20 cellular contexts compared by ENCODE assay signal in genomic region chr7:132475037-132475668, GRCh38.
DNase-seq lines count a peak whose midpoint lies in the region; ATAC-seq and TF ChIP-seq lines count a peak whose summit lies in the region.
"Had no signal": no experiment of that assay in that cellular context is flagged by ENCODE, and none has a peak within 500 bp of the region (broad histone marks: within the 10 kb centered on the region; RNA-seq: fewer than 3 reads in every experiment).

No MANE protein-coding gene starts in this region.

- H3K79me2 ChIP-seq in H9 (ENCODE audit: insufficient read depth, low read length) (no peaks in the 10 kb centered on the region), SK-N-SH (ENCODE audit: insufficient read depth) (no peaks in the 10 kb centered on the region)

- H3K36me3 Mint-ChIP-seq in H9 (ENCODE audit: insufficient read depth in 1 of 3, low read depth in 3 of 3), result no peaks in the 10 kb centered on the region
- H3K36me3 Mint-ChIP-seq in activated T-cell treated with anti-CD3 and anti-CD28 coated beads, Interleukin-2, amount 50 U/mL, for 24 hours (ENCODE audit: low read depth), result no peaks in the 10 kb centered on the region
- H3K36me3 Mint-ChIP-seq: CD8-positive, alpha-beta T cell had no signal

- H2BK15ac ChIP-seq in H9 (ENCODE audit: low read depth, low read length), result no peak overlapping the region

- H3K9me3 Mint-ChIP-seq in H9, result no peaks in the 10 kb centered on the region
- no peaks in the 10 kb centered on the region for H3K9me3 Mint-ChIP-seq in activated T-cell treated with anti-CD3 and anti-CD28 coated beads, Interleukin-2, amount 50 U/mL, for 24 hours

- H3F3A ChIP-seq in SK-N-SH (replicated peaks; ENCODE audit: insufficient read depth), result no peaks in the 10 kb centered on the region

- DNase-seq in H9 (no peak), SK-N-SH (no peak), SHP77 treated with DMSO at 0.1 percent for 48 hours (lab: John Stamatoyannopoulos, UW) (no peak)
- DNase-seq in activated T-cell treated with anti-CD3 and anti-CD28 coated beads, Interleukin-2, amount 50 U/mL, for 24 hours, result no peak
- DNase-seq: DND-41; GF-D8; GM23248; Kasumi-1; NCI-H1105 treated with DMSO at 0.1 percent for 48 hours; NCI-H187; NCI-H510A treated with DMSO at 0.1 percent for 48 hours; NK-92 treated with Interleukin-12 subunit alpha and Interleukin-12 subunit beta, amount 100 ng/mL, for 24 hours; OCI-M1; RPMI8226; SJCRH30 had no signal

- H3K4me1 ChIP-seq in H9 (ENCODE audit: insufficient read depth, low read length), result peaks cover 6% of the 10 kb centered on the region; the same call in 1 of the 2 replicates
- peaks cover 14 to 62% of the 10 kb centered on the region in 2 experiments; a peak in 3 of 4 replicates for H3K4me1 ChIP-seq in SK-N-SH (ENCODE audit: control insufficient read depth in 1 of 2, insufficient read depth in 2 of 2, low read depth in 1 of 2, low read length in 1 of 2)
- peaks cover 13% of the 10 kb centered on the region for H3K4me1 ChIP-seq in iPS-15b (ENCODE audit: control insufficient read depth, insufficient read depth, low read length)
- peaks cover 13% of the 10 kb centered on the region for H3K4me1 ChIP-seq in neuron (ENCODE audit: insufficient read depth, low read length)

- no peak for TF ChIP-seq CTCF in H9 (conservative IDR thresholded peaks at IDR 0.05)
- no peak for TF ChIP-seq CTCF in SK-N-SH (IDR thresholded peaks at IDR 0.05)

- H3K27me3 Mint-ChIP-seq in H9 (ENCODE audit: low read depth), result peaks cover 22% of the 10 kb centered on the region
- H3K27me3 Mint-ChIP-seq in activated T-cell treated with anti-CD3 and anti-CD28 coated beads, Interleukin-2, amount 50 U/mL, for 24 hours, result peaks cover 2% of the 10 kb centered on the region

- no peak for TF ChIP-seq EP300 in SK-N-SH (IDR thresholded peaks at IDR 0.05; ENCODE audit: borderline replicate concordance in 1 of 2, low read depth in 1 of 2, low read length in 1 of 2)

- no peak for ATAC-seq in GM18907 (IDR thresholded peaks at IDR 0.05; ENCODE audit: unreplicated experiment)

- H2AFZ ChIP-seq in H9 (ENCODE audit: low read length), result no peak overlapping the region
- H2AFZ ChIP-seq in SK-N-SH (ENCODE audit: low read depth), result no peak overlapping the region
- peak overlapping the region; percentile 33 for H2AFZ ChIP-seq in neuron (ENCODE audit: low read depth, low read length)
- H2AFZ ChIP-seq: GM23248 had no signal

- POLR2A ChIA-PET in SK-N-SH (lab: Yijun Ruan, JAX), result no interaction called here

- H3K27ac ChIP-seq in H9 (ENCODE audit: insufficient read length, low read depth, low read length), result no peak overlapping the region
- H3K27ac ChIP-seq in SK-N-SH (ENCODE audit: low read depth in 2 of 2, low read length in 1 of 2), result peak overlapping the region; percentile 4 to 95; a peak in 3 of 4 replicates
- H3K27ac ChIP-seq: GM23248, SJCRH30 had no signal

- H3K23ac ChIP-seq in H9 (ENCODE audit: insufficient read length, low read depth, low read length), result no peak overlapping the region

- no peaks in the 10 kb centered on the region for H3K23me2 ChIP-seq in H9 (ENCODE audit: insufficient read length, low read depth, low read length, poor library complexity, severe bottlenecking)

- no peak overlapping the region for H2BK20ac ChIP-seq in H9 (ENCODE audit: low read depth, low read length, poor library complexity, severe bottlenecking)

- no peak overlapping the region for H3K4ac ChIP-seq in H9 (ENCODE audit: low read depth, low read length)

- WGBS in H9 (ENCODE audit: extremely low coverage, insufficient read length, low lambda C conversion rate), result no CpG with 5 or more reads among the region's 8 CpGs
- WGBS in SK-N-SH (ENCODE audit: low lambda C conversion rate), result 31% methylated on average over 8 of the region's 8 CpGs

- H3K4me3 Mint-ChIP-seq in H9, result peak overlapping the region; percentile 37 to 56
- H3K4me3 Mint-ChIP-seq in activated T-cell treated with anti-CD3 and anti-CD28 coated beads, Interleukin-2, amount 50 U/mL, for 24 hours, result no peak overlapping the region
- H3K4me3 Mint-ChIP-seq: B cell; CD8-positive, alpha-beta T cell had no signal

- H3K79me1 ChIP-seq in H9 (ENCODE audit: insufficient read depth, low read depth, low read length, poor library complexity, severe bottlenecking), result no peaks in the 10 kb centered on the region

- no peaks in the 10 kb centered on the region for H3K9me2 ChIP-seq in SK-N-SH

- no peak overlapping the region for H2BK120ac ChIP-seq in H9 (ENCODE audit: low read depth, low read length, poor library complexity, severe bottlenecking)

- H4K8ac ChIP-seq in H9 (replicated peaks; ENCODE audit: insufficient read length, low read depth, low read length), result no peak overlapping the region

- peaks cover 19 to 33% of the 10 kb centered on the region in 2 experiments for H3K4me1 Mint-ChIP-seq in H9
- peaks cover 16% of the 10 kb centered on the region for H3K4me1 Mint-ChIP-seq in activated T-cell treated with anti-CD3 and anti-CD28 coated beads, Interleukin-2, amount 50 U/mL, for 24 hours (ENCODE audit: low read depth)
- H3K4me1 Mint-ChIP-seq: B cell had no signal

- H3K9ac ChIP-seq in H9 (ENCODE audit: extremely low read depth, insufficient read length, low read length) (no peak overlapping the region), SK-N-SH (no peak overlapping the region), iPS-15b (ENCODE audit: low read depth, low read length) (no peak overlapping the region)
- H3K9ac ChIP-seq: GM23248 had no signal

- peak overlapping the region in 2 of 3 experiments; percentile 18 to 55; a peak in 1 of 7 replicates for H3K27ac Mint-ChIP-seq in H9
- H3K27ac Mint-ChIP-seq in activated T-cell treated with anti-CD3 and anti-CD28 coated beads, Interleukin-2, amount 50 U/mL, for 24 hours, result no peak overlapping the region
- H3K27ac Mint-ChIP-seq: B cell; CD8-positive, alpha-beta T cell had no signal

- H4K5ac ChIP-seq in H9 (ENCODE audit: insufficient read length, low read depth, low read length), result no peak overlapping the region

- peak overlapping the region; percentile 56 for H3K4me2 ChIP-seq in H9 (ENCODE audit: insufficient read depth, insufficient read length, low read length)
- H3K4me2 ChIP-seq in SK-N-SH, result 0 out of 2 replicates have a peak overlapping the region, but pooled peaks have one; percentile 12

- no peak overlapping the region for H3K14ac ChIP-seq in H9 (ENCODE audit: insufficient read depth, low read length)

- CTCF ChIA-PET in SK-N-SH (lab: Yijun Ruan, JAX), result interaction anchor here (0.6 to 3.5 kb wide), 14 partner anchors 8 to 157 kb away, joined by 3 to 26 read pairs (median 5); partner anchors contain the start of gene PLXNA4

- H3K9me3 ChIP-seq in H9 (ENCODE audit: control insufficient read depth, low read depth, low read length), result no peaks in the 10 kb centered on the region
- H3K9me3 ChIP-seq in SK-N-SH, result no peaks in the 10 kb centered on the region
- H3K9me3 ChIP-seq in iPS-15b (ENCODE audit: control insufficient read depth, insufficient read depth, low read length), result no peaks in the 10 kb centered on the region
- no peaks in the 10 kb centered on the region for H3K9me3 ChIP-seq in neuron (ENCODE audit: low read length)
- H3K9me3 ChIP-seq: SJCRH30 had no signal

- no peak overlapping the region for H2BK12ac ChIP-seq in H9 (ENCODE audit: insufficient read length, low read depth, low read length)

- no peak overlapping the region for H3K56ac ChIP-seq in H9 (ENCODE audit: insufficient read length, low read depth, low read length)

- H3K4me3 ChIP-seq in SK-N-SH (ENCODE audit: low read depth in 2 of 2, low read length in 1 of 2) (peak overlapping the region in 1 of 2 experiments; percentile 1; a peak in 1 of 4 replicates), iPS-15b (ENCODE audit: low read depth, low read length) (peak overlapping the region; percentile 39), neuron (ENCODE audit: low read length) (no peak overlapping the region)
- H3K4me3 ChIP-seq: GM23248, SJCRH30 had no signal

- no peak overlapping the region for H3T11ph ChIP-seq in H9 (ENCODE audit: low read length)

- no peak overlapping the region for H3K18ac ChIP-seq in H9 (ENCODE audit: insufficient read length, low read depth, low read length)

- TF ChIP-seq RAD21 in SK-N-SH (IDR thresholded peaks at IDR 0.05; ENCODE audit: low read length), result no peak

- H3K36me3 ChIP-seq in SK-N-SH (replicated peaks in 1 of 2; ENCODE audit: control insufficient read depth in 1 of 2, insufficient read depth in 2 of 2, low read length in 1 of 2), result no peaks in the 10 kb centered on the region
- no peaks in the 10 kb centered on the region for H3K36me3 ChIP-seq in iPS-15b (ENCODE audit: control insufficient read depth, insufficient read depth, low read length)
- H3K36me3 ChIP-seq in neuron (ENCODE audit: insufficient read depth, low read length), result no peaks in the 10 kb centered on the region
- H3K36me3 ChIP-seq: SJCRH30 had no signal

- H4K20me1 ChIP-seq in H9 (ENCODE audit: control insufficient read depth, insufficient read depth, insufficient read length) (no peaks in the 10 kb centered on the region), SK-N-SH (ENCODE audit: insufficient read depth) (no peaks in the 10 kb centered on the region)

- no peak overlapping the region for H4K91ac ChIP-seq in H9 (ENCODE audit: insufficient read length, low read depth, low read length)

- H2AK5ac ChIP-seq in H9 (ENCODE audit: insufficient read length, low read length), result no peak overlapping the region

- no peak overlapping the region for H2BK5ac ChIP-seq in H9 (ENCODE audit: insufficient read length, low read length)

- no peaks in the 10 kb centered on the region for H3K27me3 ChIP-seq in H9 (ENCODE audit: insufficient read depth, low read length)
- peaks cover 3% of the 10 kb centered on the region; the same call in 1 of the 2 replicates for H3K27me3 ChIP-seq in SK-N-SH (ENCODE audit: insufficient read depth)
- H3K27me3 ChIP-seq in iPS-15b (ENCODE audit: control insufficient read depth, insufficient read depth, low read length), result no peaks in the 10 kb centered on the region
- H3K27me3 ChIP-seq in neuron (ENCODE audit: insufficient read depth, low read length), result peaks cover 4% of the 10 kb centered on the region
- H3K27me3 ChIP-seq: SJCRH30 had no signal

TF ChIP-seq in SK-N-SH, 30 proteins besides CTCF, POLR2A, EP300 and RAD21:
- TF ChIP-seq FOXM1 (IDR thresholded peaks at IDR 0.05; ENCODE audit: low read depth) (no peak), TEAD4 (IDR thresholded peaks at IDR 0.05; ENCODE audit: borderline replicate concordance, insufficient read depth) (no peak), EZH2phosphoT487 (IDR thresholded peaks at IDR 0.05; ENCODE audit: borderline replicate concordance, low read depth) (no peak)
TF ChIP-seq in SK-N-SH: peak in this region for 0.
